In genomic region chr18:63180971-63181376, GRCh38 we compare ENCODE assay signal across 11 cellular contexts.
DNase-seq lines count a peak whose midpoint lies in the region; ATAC-seq lines count a peak whose summit lies in the region.
"Had no signal": no experiment of that assay in that cellular context is flagged by ENCODE, and none has a peak within 500 bp of the region (broad histone marks: within the 10 kb centered on the region; RNA-seq: fewer than 3 reads in every experiment).

No MANE protein-coding gene starts in this region.

- H3K27ac Mint-ChIP-seq in stimulated activated naive B cell treated with anti-CD40 and anti-IgM and Interleukin-4, amounts not matched to agents 10 μg/mL and 1 μg/mL and 100 μg/mL, for 72 hours: peak overlapping the region; percentile 79

- peak; percentile 59 to 65 for ATAC-seq in activated T-cell treated with anti-CD3 and anti-CD28 coated beads, Interleukin-2, amount 50 U/mL, for 4 hours
- ATAC-seq in GM21526 (IDR thresholded peaks at IDR 0.05; ENCODE audit: low FRiP score, unreplicated experiment): peak; percentile 40
- peak; percentile 40 for ATAC-seq in HG03354 (IDR thresholded peaks at IDR 0.05; ENCODE audit: poor library complexity, severe bottlenecking, unreplicated experiment)
- ATAC-seq in stimulated activated naive B cell treated with anti-CD40 and anti-IgM and Interleukin-4, amounts not matched to agents 10 μg/mL and 1 μg/mL and 100 μg/mL, for 72 hours (replicated peaks): peak; percentile 36 to 55
- ATAC-seq: K562, right lobe of liver had no signal

- DNase-seq in activated T-cell treated with anti-CD3 and anti-CD28 coated beads, Interleukin-2, amount 50 U/mL, for 4 hours: no peak
- DNase-seq in activated T-cell treated with anti-CD3 and anti-CD28 coated beads for 4 hours (no peak), UCSD-AML1 (lab: John Stamatoyannopoulos, UW; ENCODE audit: unreplicated experiment) (no peak), KG1 (lab: John Stamatoyannopoulos, UW) (no peak)
- DNase-seq in stimulated activated naive B cell treated with anti-CD40 and anti-IgM and Interleukin-4, amounts not matched to agents 10 μg/mL and 1 μg/mL and 100 μg/mL, for 72 hours: no peak
- no peak for DNase-seq in stimulated activated CD4-positive, alpha-beta T cell treated with anti-CD3 and anti-CD28 coated beads, Interleukin-4, amount 100 ng/mL, for 4 hours
- DNase-seq: NCI-H524, right lobe of liver had no signal

- H3K4me1 Mint-ChIP-seq in activated T-cell treated with anti-CD3 and anti-CD28 coated beads, Interleukin-2, amount 50 U/mL, for 4 hours (ENCODE audit: low read depth): peaks cover 77% of the 10 kb centered on the region
- H3K4me1 Mint-ChIP-seq in stimulated activated naive B cell treated with anti-CD40 and anti-IgM and Interleukin-4, amounts not matched to agents 10 μg/mL and 1 μg/mL and 100 μg/mL, for 72 hours: peaks cover 80 to 91% of the 10 kb centered on the region in 2 donors

- H3K36me3 Mint-ChIP-seq in activated T-cell treated with anti-CD3 and anti-CD28 coated beads, Interleukin-2, amount 50 U/mL, for 4 hours (ENCODE audit: insufficient read depth): peaks cover 23% of the 10 kb centered on the region
- peaks cover 50 to 66% of the 10 kb centered on the region in 2 donors for H3K36me3 Mint-ChIP-seq in stimulated activated naive B cell treated with anti-CD40 and anti-IgM and Interleukin-4, amounts not matched to agents 10 μg/mL and 1 μg/mL and 100 μg/mL, for 72 hours

- H3K27me3 Mint-ChIP-seq in activated T-cell treated with anti-CD3 and anti-CD28 coated beads, Interleukin-2, amount 50 U/mL, for 4 hours (ENCODE audit: low read depth): no peaks in the 10 kb centered on the region
- H3K27me3 Mint-ChIP-seq in stimulated activated naive B cell treated with anti-CD40 and anti-IgM and Interleukin-4, amounts not matched to agents 10 μg/mL and 1 μg/mL and 100 μg/mL, for 72 hours: no peaks in the 10 kb centered on the region

- H3K4me3 Mint-ChIP-seq in activated T-cell treated with anti-CD3 and anti-CD28 coated beads, Interleukin-2, amount 50 U/mL, for 4 hours: no peak overlapping the region
- no peak overlapping the region for H3K4me3 Mint-ChIP-seq in stimulated activated naive B cell treated with anti-CD40 and anti-IgM and Interleukin-4, amounts not matched to agents 10 μg/mL and 1 μg/mL and 100 μg/mL, for 72 hours

- no peaks in the 10 kb centered on the region for H3K9me3 Mint-ChIP-seq in activated T-cell treated with anti-CD3 and anti-CD28 coated beads, Interleukin-2, amount 50 U/mL, for 4 hours
- no peaks in the 10 kb centered on the region for H3K9me3 Mint-ChIP-seq in stimulated activated naive B cell treated with anti-CD40 and anti-IgM and Interleukin-4, amounts not matched to agents 10 μg/mL and 1 μg/mL and 100 μg/mL, for 72 hours
